ENCODE assay signal across 18 cellular contexts in the genomic region with DNA sequence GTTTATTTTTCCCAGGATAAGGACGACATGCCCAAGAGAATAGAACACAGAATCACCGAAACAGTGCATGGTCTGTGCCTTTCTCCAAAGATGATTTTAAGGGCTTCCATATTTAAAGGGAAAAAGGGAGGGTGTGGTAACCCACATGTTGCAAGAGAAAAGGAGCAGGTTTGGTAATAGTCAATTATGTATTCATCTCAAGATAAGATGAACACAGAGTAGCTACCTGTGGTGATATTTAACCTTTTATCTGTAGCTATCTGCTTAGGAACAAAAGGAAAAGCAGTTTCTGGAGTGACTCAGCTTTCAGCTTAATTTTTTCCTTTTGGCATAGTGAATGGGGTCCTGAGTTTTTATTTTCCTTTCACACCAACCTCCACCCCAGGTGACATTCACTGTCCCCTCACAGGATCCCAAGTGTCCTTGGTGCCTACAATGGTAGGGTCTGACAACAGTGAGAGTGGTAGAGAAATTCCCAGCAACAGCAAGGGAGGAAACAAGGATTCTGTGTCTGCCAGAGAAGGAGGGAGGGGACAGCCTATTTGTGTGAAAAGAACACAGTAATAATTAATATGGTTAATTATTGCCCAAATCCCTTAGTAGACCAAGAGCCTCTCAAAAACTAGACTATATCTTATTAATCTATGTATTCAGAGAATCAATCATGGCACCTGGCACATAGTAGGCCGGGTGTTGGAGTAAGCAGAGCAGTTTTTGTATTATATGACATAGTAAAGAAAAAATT.
A peak's percentile ranks its signal among the peaks of the same experiment; 100 is the strongest.
DNase-seq lines count a peak whose midpoint lies in the region; FAIRE-seq and TF ChIP-seq lines count a peak whose summit lies in the region.
"Had no signal": no experiment of that assay in that cellular context is flagged by ENCODE, and none has a peak within 500 bp of the region (broad histone marks: within the 10 kb centered on the region; RNA-seq: fewer than 3 reads in every experiment).

No MANE protein-coding gene starts in this region.

- no peaks in the 10 kb centered on the region for H3K9me3 ChIP-seq in osteoblast (ENCODE audit: low read depth, low read length)
- H3K9me3 ChIP-seq: BLaER1, SK-N-SH had no signal

- no peaks in the 10 kb centered on the region for H3K79me2 ChIP-seq in osteoblast (ENCODE audit: insufficient read depth, low read length)

- H2AFZ ChIP-seq in osteoblast (ENCODE audit: low read length) = no peak overlapping the region

- H3K27me3 ChIP-seq in osteoblast (ENCODE audit: insufficient read depth, low read length) = no peaks in the 10 kb centered on the region
- H3K27me3 ChIP-seq: BLaER1 had no signal

- H3K4me3 ChIP-seq in epithelial cell of esophagus (ENCODE audit: low read length) (no peak overlapping the region), osteoblast (ENCODE audit: insufficient read depth, low read length) (no peak overlapping the region)
- H3K4me3 ChIP-seq: BLaER1 had no signal

- H3K36me3 ChIP-seq in osteoblast (ENCODE audit: insufficient read depth, low read length) = no peaks in the 10 kb centered on the region
- H3K36me3 ChIP-seq: BLaER1 had no signal

- peak overlapping the region; percentile 75 for H3K4me2 ChIP-seq in osteoblast (ENCODE audit: insufficient read depth, low read length)
- H3K4me2 ChIP-seq: BLaER1, SK-N-SH had no signal

- DNase-seq in H54 (ENCODE audit: insufficient read length, low spot score) (no peak), OCI-M1 (lab: John Stamatoyannopoulos, UW) (peak; percentile 9), epithelial cell of esophagus (ENCODE audit: low read depth) (peak; percentile 22), osteoblast (ENCODE audit: insufficient read length, low spot score, missing footprints) (no peak), NCI-H2196 treated with DMSO at 0.1 percent for 48 hours (lab: John Stamatoyannopoulos, UW; ENCODE audit: unreplicated experiment) (no peak), A172 (ENCODE audit: low spot score) (no peak)
- no peak for DNase-seq in activated effector memory CD4-positive, alpha-beta T cell treated with Interleukin-2 at 50 U/mL for 16 hours
- DNase-seq in activated CD8-positive, alpha-beta memory T cell treated with anti-CD3 and anti-CD28 coated beads, Interleukin-2, amount 50 U/mL, for 48 hours = no peak
- DNase-seq: activated CD8-positive, alpha-beta T cell treated with anti-CD3 and anti-CD28 coated beads, Interleukin-2, amount 10 ng/mL, durations not matched to agents 7 days and 5 days; DMS79; effector memory CD4-positive, alpha-beta T cell; foreskin melanocyte; NCI-H226; occipital lobe; SK-N-SH; stimulated activated CD4-positive, alpha-beta T cell treated with anti-CD3 and anti-CD28 coated beads, Interleukin-12 subunit alpha, Interleukin-12 subunit beta, amount 100 ng/mL, for 4 hours; substantia nigra had no signal

- H3K4me1 ChIP-seq in osteoblast (ENCODE audit: insufficient read depth, low read length) = peaks cover 14% of the 10 kb centered on the region

- no peak for TF ChIP-seq POLR2A in H54 (IDR thresholded peaks at IDR 0.05; ENCODE audit: low read depth, low read length)

- no peaks in the 10 kb centered on the region for H4K20me1 ChIP-seq in osteoblast (ENCODE audit: insufficient read depth, low read length)
- H4K20me1 ChIP-seq: BLaER1 had no signal

- peak overlapping the region; percentile 62 for H3K27ac ChIP-seq in osteoblast (ENCODE audit: low read depth, low read length)
- H3K27ac ChIP-seq: BLaER1 had no signal

- no peak for TF ChIP-seq CTCF in epithelial cell of esophagus (IDR thresholded peaks at IDR 0.05; ENCODE audit: insufficient read depth, low read depth, low read length, missing control alignments)
- no peak for TF ChIP-seq CTCF in osteoblast (IDR thresholded peaks at IDR 0.05; ENCODE audit: extremely low read depth, low read depth, low read length)

- FAIRE-seq in H54 (lab: Jason Lieb, UNC) = peak; percentile 6

Comparison
In these comparisons a context has a peak if more than half of its experiments do, and no peak if none do; other contexts are left out.
1. DNase-seq: peak in OCI-M1 (single experiment) and epithelial cell of esophagus (single experiment); none in H54 (single experiment), osteoblast (single experiment), NCI-H2196 treated with DMSO at 0.1 percent for 48 hours (single experiment), A172 (single experiment), activated effector memory CD4-positive, alpha-beta T cell treated with Interleukin-2 at 50 U/mL for 16 hours (single experiment) and activated CD8-positive, alpha-beta memory T cell treated with anti-CD3 and anti-CD28 coated beads, Interleukin-2, amount 50 U/mL, for 48 hours (single experiment).